ENCODE assay signal across 25 cellular contexts in the genomic region with DNA sequence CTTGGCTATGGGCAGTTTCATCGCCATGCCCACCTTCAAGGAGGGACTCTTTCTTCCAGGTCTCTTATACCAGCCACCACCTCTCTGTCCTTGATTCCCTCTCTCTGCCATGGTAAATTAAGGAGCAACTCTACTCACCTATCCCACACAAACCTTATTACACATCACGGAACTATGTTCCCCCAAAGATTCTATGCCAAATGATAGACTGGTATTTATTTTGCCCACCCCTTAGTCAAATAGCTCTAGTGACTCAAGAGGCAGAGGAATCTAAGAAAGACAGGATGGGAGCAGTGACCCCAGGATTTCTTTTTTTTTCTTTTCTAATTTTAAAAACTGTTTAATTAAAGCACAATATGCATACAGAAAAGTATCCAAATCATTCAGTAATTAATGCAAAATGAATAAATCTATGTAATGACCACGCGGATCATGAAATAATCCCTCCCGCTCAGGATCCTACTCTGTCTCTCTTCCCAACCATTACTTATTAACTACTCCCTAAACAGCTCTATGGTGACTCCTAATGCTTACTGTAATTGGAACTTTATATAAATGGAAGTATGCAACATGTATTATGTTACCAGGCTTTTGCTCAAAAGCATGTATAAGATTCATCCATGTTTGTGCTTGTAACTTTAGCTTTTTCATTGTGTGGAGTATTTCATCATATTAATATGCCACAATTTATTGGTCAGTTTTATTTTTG.
A peak's percentile ranks its signal among the peaks of the same experiment; 100 is the strongest.
DNase-seq lines count a peak whose midpoint lies in the region; ATAC-seq, FAIRE-seq and TF ChIP-seq lines count a peak whose summit lies in the region.
"Had no signal": no experiment of that assay in that cellular context is flagged by ENCODE, and none has a peak within 500 bp of the region (broad histone marks: within the 10 kb centered on the region; RNA-seq: fewer than 3 reads in every experiment).

No MANE protein-coding gene starts in this region.

- H2BK5ac ChIP-seq in mesenchymal stem cell (ENCODE audit: low read depth, low read length, poor library complexity, severe bottlenecking) = no peak overlapping the region

- H2AFZ ChIP-seq in PC-3 (ENCODE audit: low read length) = no peak overlapping the region
- H2AFZ ChIP-seq in mesenchymal stem cell (ENCODE audit: low read depth, low read length) = no peak overlapping the region
- H2AFZ ChIP-seq in SK-N-SH (ENCODE audit: low read depth) = no peak overlapping the region
- no peak overlapping the region for H2AFZ ChIP-seq in PC-9
- H2AFZ ChIP-seq: GM23338 had no signal

- H2BK12ac ChIP-seq in mesenchymal stem cell (ENCODE audit: low read length in 2 of 2) = no peak overlapping the region

- H3K4me1 ChIP-seq in A549 (peaks cover 11% of the 10 kb centered on the region), PC-3 (ENCODE audit: insufficient read depth, low read length) (no peaks in the 10 kb centered on the region), mesenchymal stem cell (ENCODE audit: control insufficient read depth, insufficient read depth, low read depth, low read length) (peaks cover 1% of the 10 kb centered on the region), SK-N-SH (ENCODE audit: control insufficient read depth in 1 of 2, insufficient read depth in 2 of 2, low read depth in 1 of 2, low read length in 1 of 2) (no peaks in the 10 kb centered on the region), PC-9 (replicated peaks; ENCODE audit: insufficient read depth) (no peaks in the 10 kb centered on the region)
- H3K4me1 ChIP-seq: BE2C; BLaER1 treated with 17β-estradiol and CSF1 and Interleukin-3, amounts not matched to agents 10 nM and 100 nM had no signal

- H3K9me3 ChIP-seq in A549 = peaks cover 21% of the 10 kb centered on the region; the same call in 2 of the 3 replicates
- no peaks in the 10 kb centered on the region for H3K9me3 ChIP-seq in PC-3 (ENCODE audit: low read length)
- H3K9me3 ChIP-seq in mesenchymal stem cell (ENCODE audit: control insufficient read depth, low read length) = peaks cover 15% of the 10 kb centered on the region
- 0 out of 2 replicates have a peak, but pooled peaks cover 3% of the 10 kb centered on the region for H3K9me3 ChIP-seq in SK-N-SH
- no peaks in the 10 kb centered on the region for H3K9me3 ChIP-seq in PC-9 (ENCODE audit: insufficient read depth, low read depth)
- H3K9me3 ChIP-seq: BE2C had no signal

- no peaks in the 10 kb centered on the region for H3K36me3 ChIP-seq in PC-3 (ENCODE audit: low read depth, low read length)
- no peaks in the 10 kb centered on the region for H3K36me3 ChIP-seq in mesenchymal stem cell (ENCODE audit: control insufficient read depth in 1 of 2, insufficient read depth in 2 of 2, low read depth in 1 of 2, low read length in 2 of 2)
- no peaks in the 10 kb centered on the region for H3K36me3 ChIP-seq in SK-N-SH (replicated peaks in 1 of 2; ENCODE audit: control insufficient read depth in 1 of 2, insufficient read depth in 2 of 2, low read length in 1 of 2)
- no peaks in the 10 kb centered on the region for H3K36me3 ChIP-seq in PC-9 (ENCODE audit: low read depth)
- H3K36me3 ChIP-seq: BE2C; BLaER1 treated with 17β-estradiol and CSF1 and Interleukin-3, amounts not matched to agents 10 nM and 100 nM had no signal

- no peak overlapping the region for H3K4ac ChIP-seq in mesenchymal stem cell (ENCODE audit: low read depth in 1 of 2, low read length in 2 of 2)

- WGBS in A549 (ENCODE audit: missing lambda C conversion rate) = 20% methylated on average over 5 of the region's 5 CpGs
- WGBS in mesenchymal stem cell = 88% methylated on average over 3 of the region's 5 CpGs
- 83% methylated on average over 5 of the region's 5 CpGs for WGBS in SK-N-SH (ENCODE audit: low lambda C conversion rate)

- H3K27me3 ChIP-seq in PC-3 (ENCODE audit: low read length) (no peaks in the 10 kb centered on the region), mesenchymal stem cell (ENCODE audit: control insufficient read depth in 1 of 2, insufficient read depth in 1 of 2, low read length in 2 of 2) (no peaks in the 10 kb centered on the region), SK-N-SH (ENCODE audit: insufficient read depth) (no peaks in the 10 kb centered on the region), PC-9 (ENCODE audit: insufficient read depth, low read depth) (no peaks in the 10 kb centered on the region)
- H3K27me3 ChIP-seq: BE2C; BLaER1 treated with 17β-estradiol and CSF1 and Interleukin-3, amounts not matched to agents 10 nM and 100 nM had no signal

- H4K91ac ChIP-seq in mesenchymal stem cell (ENCODE audit: low read length) = no peak overlapping the region

- DNase-seq in A549 (ENCODE audit: low read depth in 1 of 2, low spot score in 1 of 2) (peak; percentile 10 to 70), PC-3 (peak; percentile 27), glomerular visceral epithelial cell (ENCODE audit: extremely low spot score) (peak; percentile 43), mesenchymal stem cell (no peak), SK-N-SH (no peak), PC-9 (no peak)
- DNase-seq: ACHN; AML-193; BE2C; CD4-positive, alpha-beta T cell; CD8-positive, alpha-beta memory T cell; DMS 273 treated with DMSO at 0.1 percent for 48 hours; DMS79; EL; GDM1; H9 had no signal

- CTCF ChIA-PET in A549 (lab: Yijun Ruan, JAX) (interaction anchor here (0.7 kb wide), 1 partner anchor 173 kb away, joined by 3 read pairs; no protein-coding TSS in a partner anchor), PC-3 (lab: Charles Lee) (no interaction called here), SK-N-SH (lab: Yijun Ruan, JAX) (interaction anchor here (0.9 to 1.3 kb wide), 2 partner anchors 11 to 16 kb away, joined by 3 read pairs; no protein-coding TSS in a partner anchor), PC-9 (lab: Charles Lee) (no interaction called here)

- H4K20me1 ChIP-seq in PC-3 (ENCODE audit: low read length) (no peaks in the 10 kb centered on the region), SK-N-SH (ENCODE audit: insufficient read depth) (no peaks in the 10 kb centered on the region), PC-9 (ENCODE audit: insufficient read depth) (no peaks in the 10 kb centered on the region)
- H4K20me1 ChIP-seq: BLaER1 treated with 17β-estradiol and CSF1 and Interleukin-3, amounts not matched to agents 10 nM and 100 nM had no signal

- H3K4me3 ChIP-seq in A549 (no peak overlapping the region), PC-3 (ENCODE audit: low read length) (no peak overlapping the region), mesenchymal stem cell (ENCODE audit: insufficient read depth in 1 of 2, low read depth in 1 of 2, low read length in 2 of 2) (no peak overlapping the region), SK-N-SH (ENCODE audit: low read depth in 2 of 2, low read length in 1 of 2) (no peak overlapping the region), PC-9 (no peak overlapping the region)
- H3K4me3 ChIP-seq: BLaER1 treated with 17β-estradiol and CSF1 and Interleukin-3, amounts not matched to agents 10 nM and 100 nM; GM12878; GM23338 had no signal

- ATAC-seq in A549 = peak; percentile 85 to 94
- no peak; the same call in none of the 2 replicates for ATAC-seq in PC-3
- no peak for ATAC-seq in HG03025 (IDR thresholded peaks at IDR 0.05; ENCODE audit: low FRiP score, unreplicated experiment)
- no peak for ATAC-seq in GM19035 (IDR thresholded peaks at IDR 0.05; ENCODE audit: unreplicated experiment)
- ATAC-seq: GM12878, GM23338, HCT116 had no signal

- peak overlapping the region; percentile 52 for H3K4me2 ChIP-seq in A549
- H3K4me2 ChIP-seq in PC-3 (ENCODE audit: low read length) = no peak overlapping the region
- no peak overlapping the region for H3K4me2 ChIP-seq in mesenchymal stem cell (ENCODE audit: low read length, poor library complexity, severe bottlenecking)
- no peak overlapping the region for H3K4me2 ChIP-seq in SK-N-SH
- H3K4me2 ChIP-seq in PC-9 = no peak overlapping the region
- H3K4me2 ChIP-seq: BLaER1 treated with 17β-estradiol and CSF1 and Interleukin-3, amounts not matched to agents 10 nM and 100 nM; GM23338 had no signal

- TF ChIP-seq CTCF in A549 (IDR thresholded peaks at IDR 0.05) (no peak), PC-3 (conservative IDR thresholded peaks at IDR 0.05; ENCODE audit: low read depth, low read length) (no peak), SK-N-SH (IDR thresholded peaks at IDR 0.05) (no peak), PC-9 (conservative IDR thresholded peaks at IDR 0.05) (no peak)

- no peak overlapping the region for H3K18ac ChIP-seq in mesenchymal stem cell (ENCODE audit: low read depth in 1 of 2, low read length in 2 of 2)

- no peak overlapping the region for H3K14ac ChIP-seq in mesenchymal stem cell (ENCODE audit: low read length in 2 of 2)

- H3F3A ChIP-seq in PC-3 (ENCODE audit: low read length, unreplicated experiment) = no peaks in the 10 kb centered on the region
- H3F3A ChIP-seq in SK-N-SH (replicated peaks; ENCODE audit: insufficient read depth) = peaks cover 4% of the 10 kb centered on the region
- no peaks in the 10 kb centered on the region for H3F3A ChIP-seq in PC-9 (ENCODE audit: insufficient read depth, low read depth)

- no TSS peak for BruUV-seq in PC-3 (replicated peaks; lab: Mats Ljungman, UMichigan)
- no TSS peak for BruUV-seq in PC-9 (replicated peaks; lab: Mats Ljungman, UMichigan)

- no peak for FAIRE-seq in A549 (lab: Jason Lieb, UNC)
- FAIRE-seq: A204.1, D721Med, GM12878 had no signal

- no peak overlapping the region for H4K8ac ChIP-seq in mesenchymal stem cell (ENCODE audit: low read length)

- H3K9ac ChIP-seq in PC-3 (ENCODE audit: low read length) (no peak overlapping the region), mesenchymal stem cell (ENCODE audit: low read length) (no peak overlapping the region), SK-N-SH (no peak overlapping the region)
- H3K9ac ChIP-seq: BLaER1 treated with 17β-estradiol and CSF1 and Interleukin-3, amounts not matched to agents 10 nM and 100 nM had no signal

- TF ChIP-seq RAD21 in A549 (conservative IDR thresholded peaks at IDR 0.05 in 1 of 2, IDR thresholded peaks at IDR 0.05 in 1 of 2) (peak in 1 of 2 experiments; percentile 11; a peak in 1 of 5 replicates), SK-N-SH (IDR thresholded peaks at IDR 0.05; ENCODE audit: low read length) (no peak)

- no peak overlapping the region for H2BK120ac ChIP-seq in mesenchymal stem cell (ENCODE audit: low read depth, low read length)

- POLR2A ChIA-PET in A549 (lab: Yijun Ruan, JAX) = interaction anchor here (0.7 kb wide), 1 partner anchor 88 kb away, joined by 3 read pairs; no protein-coding TSS in a partner anchor
- POLR2A ChIA-PET in PC-3 (lab: Charles Lee; ENCODE audit: unreplicated experiment) = interaction anchor here (0.6 kb wide), 1 partner anchor 15 kb away, joined by 4 read pairs; no protein-coding TSS in a partner anchor
- POLR2A ChIA-PET in SK-N-SH (lab: Yijun Ruan, JAX) = no interaction called here
- POLR2A ChIA-PET in PC-9 (lab: Charles Lee; ENCODE audit: unreplicated experiment) = interaction anchor here (0.5 kb wide), 1 partner anchor 746 kb away, joined by 5 read pairs; no protein-coding TSS in a partner anchor

- H3K23ac ChIP-seq in mesenchymal stem cell (ENCODE audit: low read length in 2 of 2) = no peak overlapping the region

- H3K9me2 ChIP-seq in PC-3 (replicated peaks; ENCODE audit: low read length) = 0 out of 2 replicates have a peak, but pooled peaks cover 3% of the 10 kb centered on the region
- no peaks in the 10 kb centered on the region for H3K9me2 ChIP-seq in SK-N-SH
- no peaks in the 10 kb centered on the region for H3K9me2 ChIP-seq in PC-9 (ENCODE audit: insufficient read depth)

- H3K79me1 ChIP-seq in mesenchymal stem cell (replicated peaks; ENCODE audit: low read length, poor library complexity, severe bottlenecking) = no peaks in the 10 kb centered on the region

- intact Hi-C loops in PC-3 (cut with micrococcal nuclease) = no loop called here
- intact Hi-C loops in PC-9 (cut with micrococcal nuclease; ENCODE audit: unreplicated experiment) = no loop called here

- TF ChIP-seq POLR2A in A549 (IDR thresholded peaks at IDR 0.05; ENCODE audit: low read length) = no peak

- H3K79me2 ChIP-seq in PC-3 (ENCODE audit: low read length) (no peaks in the 10 kb centered on the region), SK-N-SH (ENCODE audit: insufficient read depth) (no peaks in the 10 kb centered on the region), PC-9 (ENCODE audit: low read depth) (no peaks in the 10 kb centered on the region)

- H2BK15ac ChIP-seq in mesenchymal stem cell (ENCODE audit: low read depth, poor library complexity, severe bottlenecking) = no peak overlapping the region

- H3K27ac ChIP-seq in A549 (peak overlapping the region; percentile 58 to 85), PC-3 (ENCODE audit: low read length) (no peak overlapping the region), mesenchymal stem cell (ENCODE audit: low read length, poor library complexity, severe bottlenecking) (no peak overlapping the region), SK-N-SH (ENCODE audit: low read depth in 2 of 2, low read length in 1 of 2) (no peak overlapping the region), PC-9 (no peak overlapping the region)
- H3K27ac ChIP-seq: 22Rv1; BLaER1 treated with 17β-estradiol and CSF1 and Interleukin-3, amounts not matched to agents 10 nM and 100 nM had no signal

- TF ChIP-seq EP300 in A549 (IDR thresholded peaks at IDR 0.05) = no peak
- TF ChIP-seq EP300 in SK-N-SH (IDR thresholded peaks at IDR 0.05; ENCODE audit: borderline replicate concordance in 1 of 2, low read depth in 1 of 2, low read length in 1 of 2) = no peak

- peak overlapping the region; percentile 96 for H2AK5ac ChIP-seq in mesenchymal stem cell (ENCODE audit: low read length, severe bottlenecking)

Comparison
In these comparisons a context has a peak if more than half of its experiments do, and no peak if none do; other contexts are left out.
1. ATAC-seq: peak in A549 (2 of 2); none in PC-3 (single experiment), HG03025 (single experiment) and GM19035 (single experiment).
2. DNase-seq: peak in A549 (2 of 2), PC-3 (single experiment) and glomerular visceral epithelial cell (single experiment); none in mesenchymal stem cell (single experiment), SK-N-SH (single experiment) and PC-9 (0 of 2).
3. H3K27ac ChIP-seq: peak in A549 (2 of 2); none in PC-3 (single experiment), mesenchymal stem cell (single experiment), SK-N-SH (0 of 2) and PC-9 (single experiment).
4. CTCF ChIA-PET loops: an anchor here in A549 (0.7 kb wide) and SK-N-SH (0.9 to 1.3 kb wide); none called in PC-3 and PC-9.